9 cellular contexts compared by ENCODE assay signal in the genomic region with DNA sequence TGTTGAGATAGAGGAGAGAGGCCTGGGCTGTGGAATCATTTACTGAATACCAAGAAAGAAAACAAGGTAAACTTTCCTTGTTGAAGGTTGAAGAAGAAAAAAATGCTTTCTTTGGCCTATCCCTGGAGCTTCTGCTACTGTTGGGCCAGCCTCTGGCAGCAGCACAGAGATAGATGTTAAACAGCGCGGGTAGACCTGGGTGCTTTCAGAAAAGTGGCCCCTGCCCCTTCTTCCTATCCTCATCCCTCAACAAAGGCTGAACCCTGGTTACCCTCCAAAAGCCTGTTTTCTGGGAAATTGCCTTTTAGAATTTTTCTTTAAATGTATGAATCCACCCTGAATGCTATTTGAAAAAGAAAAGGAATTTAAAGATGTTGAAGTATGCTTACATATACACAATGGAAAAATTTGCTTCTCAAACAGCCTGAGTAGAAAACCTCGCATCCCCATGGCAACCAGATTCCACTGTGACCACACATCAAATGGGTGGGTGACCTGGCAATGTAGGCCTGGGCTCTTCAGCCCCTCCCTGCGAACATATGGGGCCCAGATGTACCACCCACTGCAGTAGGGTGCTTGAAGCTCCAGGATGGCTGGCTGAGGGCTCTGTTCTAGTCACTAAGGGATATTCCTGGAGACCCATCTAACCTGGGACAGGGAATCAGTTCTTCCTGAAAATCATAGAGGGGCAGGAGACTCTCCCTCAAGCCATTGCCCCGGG. TPM values are rescaled to one million over a fixed set of nuclear protein-coding genes. Genes with fewer than 3 reads are reported as not detected.
DNase-seq lines count a peak whose midpoint lies in the region; ATAC-seq, FAIRE-seq and TF ChIP-seq lines count a peak whose summit lies in the region.
"Had no signal": no experiment of that assay in that cellular context is flagged by ENCODE, and none has a peak within 500 bp of the region (broad histone marks: within the 10 kb centered on the region; RNA-seq: fewer than 3 reads in every experiment).

No MANE protein-coding gene starts in this region.

- H3K9me3 ChIP-seq in GM23248 (ENCODE audit: low read depth) (no peaks in the 10 kb centered on the region), esophagus muscularis mucosa (no peaks in the 10 kb centered on the region), colonic mucosa (no peaks in the 10 kb centered on the region)

- H3K9ac ChIP-seq in GM23248 (peak overlapping the region; percentile 81), colonic mucosa (ENCODE audit: low read depth in 2 of 2, low read length in 2 of 2) (no peak overlapping the region)

- no peaks in the 10 kb centered on the region for H3K36me3 ChIP-seq in GM23248 (ENCODE audit: low read depth)
- no peaks in the 10 kb centered on the region for H3K36me3 ChIP-seq in esophagus muscularis mucosa
- no peaks in the 10 kb centered on the region for H3K36me3 ChIP-seq in colonic mucosa

- no peak for FAIRE-seq in RCC 7860 (lab: Jason Lieb, UNC)

- no peak for TF ChIP-seq CTCF in esophagus muscularis mucosa (IDR thresholded peaks at IDR 0.05)
- no peak for TF ChIP-seq CTCF in colonic mucosa (IDR thresholded peaks at IDR 0.05)

- ATAC-seq in Right ventricle myocardium superior (ENCODE audit: poor library complexity) (no peak), GM18505 (IDR thresholded peaks at IDR 0.05; ENCODE audit: unreplicated experiment) (no peak)

- peaks cover 43% of the 10 kb centered on the region for H3K4me1 ChIP-seq in GM23248 (ENCODE audit: insufficient read depth)
- peaks cover 4 to 18% (median 10%) of the 10 kb centered on the region in 4 donors for H3K4me1 ChIP-seq in esophagus muscularis mucosa
- H3K4me1 ChIP-seq in colonic mucosa: no peaks in the 10 kb centered on the region

- in situ Hi-C loops in GM23248 (cut with MboI): no loop called here

- WGBS in GM23248 (ENCODE audit: low coverage in 1 of 2, low lambda C conversion rate in 2 of 2, missing lambda C conversion rate in 2 of 2), 2 experiments: 22 to 23% methylated on average over 5 of the region's 5 CpGs
- 79% methylated on average over 5 of the region's 5 CpGs for WGBS in esophagus muscularis mucosa

- no peak for TF ChIP-seq POLR2A in esophagus muscularis mucosa (IDR thresholded peaks at IDR 0.05; ENCODE audit: low read depth)
- no peak for TF ChIP-seq POLR2A in GM18505 (IDR thresholded peaks at IDR 0.05; ENCODE audit: borderline replicate concordance, extremely low read depth, insufficient read depth, insufficient read length)

- no peaks in the 10 kb centered on the region for H3K27me3 ChIP-seq in GM23248 (replicated peaks; ENCODE audit: insufficient read depth)
- H3K27me3 ChIP-seq in esophagus muscularis mucosa: no peaks in the 10 kb centered on the region
- H3K27me3 ChIP-seq in colonic mucosa: no peaks in the 10 kb centered on the region

- DNase-seq in GM23248 (peak; percentile 99), RCC 7860 (ENCODE audit: low spot score) (peak; percentile 35), esophagus muscularis mucosa (ENCODE audit: extremely low spot score) (peak; percentile 90), posterior cingulate gyrus (peak in 8 of 10 donors; percentile 53 to 93 (median 64)), Right ventricle myocardium superior (no peak), LoVo (ENCODE audit: low spot score) (no peak), colonic mucosa (no peak)
- DNase-seq: activated CD4-positive, alpha-beta T cell treated with anti-CD3 and anti-CD28 coated beads for 1 hour had no signal

- H3K4me3 ChIP-seq in GM23248 (peak overlapping the region; percentile 11; the same call in 1 of the 2 replicates), esophagus muscularis mucosa (no peak overlapping the region), colonic mucosa (no peak overlapping the region)

- no peaks in the 10 kb centered on the region for H4K20me1 ChIP-seq in GM23248 (ENCODE audit: insufficient read depth)

- H3K27ac ChIP-seq in GM23248 (peak overlapping the region; percentile 98), esophagus muscularis mucosa (replicated peaks in 1 of 4) (peak overlapping the region in 1 of 4 donors; percentile 41), colonic mucosa (no peak overlapping the region)

- peak overlapping the region; percentile 68 for H3K4me2 ChIP-seq in GM23248 (ENCODE audit: unreplicated experiment)

- H3K9me2 ChIP-seq in GM23248 (ENCODE audit: insufficient read depth): no peaks in the 10 kb centered on the region

- intact Hi-C loops in esophagus muscularis mucosa (cut with DNase I) (no loop called here), posterior cingulate gyrus (cut with DNase I) (no loop called here), Right ventricle myocardium superior (cut with DNase I) (no loop called here), colonic mucosa (cut with DNase I) (no loop called here)

- peak overlapping the region; percentile 58 for H2AFZ ChIP-seq in GM23248

- H3K79me2 ChIP-seq in GM23248 (ENCODE audit: insufficient read depth): no peaks in the 10 kb centered on the region

- H3F3A ChIP-seq in GM23248 (ENCODE audit: insufficient read depth): peaks cover 42% of the 10 kb centered on the region

- no peak for TF ChIP-seq EP300 in esophagus muscularis mucosa (IDR thresholded peaks at IDR 0.05)

RNA-seq across cellular contexts. Expression of gene CHRNA1, which starts 23.4 kb away (rescaled TPM):
- not detected in 2 replicates for total RNA-seq in GM23248 (2014; rRNA removed; shearing (Covaris generic))
- polyA plus RNA-seq in GM23248 (2016; fragmentation: Nextera tagmentation; extraction: Ambion mirVana): 0.16 and 0.27 TPM in 2 replicates
- not detected for total RNA-seq in esophagus muscularis mucosa
- total RNA-seq in Right ventricle myocardium superior: not detected
- total RNA-seq in colonic mucosa: 1 to 10 TPM; 1.1 to 2.7 TPM

Comparison
In these comparisons a context has a peak if more than half of its experiments do, and no peak if none do; other contexts are left out.
1. DNase-seq: peak in GM23248 (single experiment), RCC 7860 (single experiment), esophagus muscularis mucosa (single experiment) and posterior cingulate gyrus (8 of 10); none in Right ventricle myocardium superior (single experiment), LoVo (single experiment) and colonic mucosa (single experiment).